ENCODE assay signal across 8 cellular contexts in the genomic region with DNA sequence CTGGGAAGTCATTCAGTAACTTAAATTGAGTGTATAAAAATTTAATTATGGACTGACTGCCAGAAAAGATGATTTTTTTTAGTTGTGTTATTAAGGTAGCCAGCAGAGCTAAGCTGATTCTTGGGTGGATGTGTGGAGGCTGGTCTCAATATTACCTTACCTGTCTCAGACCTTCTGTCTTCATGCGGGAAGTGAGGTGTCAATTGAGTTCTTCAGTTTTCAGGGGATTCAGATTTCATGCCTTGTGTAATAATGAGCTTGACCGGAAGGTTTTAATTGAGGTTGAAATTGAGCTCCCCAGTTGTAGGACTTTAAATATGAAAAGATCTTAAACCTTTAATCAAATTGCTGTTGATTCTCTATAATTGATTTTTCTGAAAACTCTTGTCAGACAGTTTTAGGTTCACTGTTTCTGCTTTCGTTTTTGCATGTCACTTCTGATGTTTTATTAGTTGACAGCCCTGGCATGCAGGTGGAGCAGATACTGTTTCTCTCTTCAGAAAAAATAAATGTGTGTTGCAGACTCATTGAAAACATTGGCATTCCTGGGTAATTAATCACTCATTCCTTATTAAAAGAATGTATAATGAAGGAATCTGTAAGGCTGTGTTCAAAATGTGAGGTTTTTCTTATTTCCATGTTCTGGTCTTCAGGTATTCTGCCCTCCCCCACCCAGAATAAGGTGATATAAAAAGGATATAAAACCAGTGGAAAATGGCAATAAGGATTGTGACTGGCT. TPM values are rescaled to one million over a fixed set of nuclear protein-coding genes. Genes with fewer than 3 reads are reported as not detected.
DNase-seq lines count a peak whose midpoint lies in the region; ATAC-seq, FAIRE-seq and TF ChIP-seq lines count a peak whose summit lies in the region.

No MANE protein-coding gene starts in this region.

- peaks cover 17 to 36% (median 28%) of the 10 kb centered on the region in 11 experiments for H3K36me3 ChIP-seq in BLaER1 treated with 17β-estradiol and CSF1 and Interleukin-3, amounts not matched to agents 10 nM and 100 nM
- H3K36me3 ChIP-seq in HUES48 (ENCODE audit: control insufficient read depth, insufficient read depth, low read length) (no peaks in the 10 kb centered on the region), endothelial cell of umbilical vein (ENCODE audit: control insufficient read depth in 2 of 2, extremely low read depth in 1 of 2, insufficient read depth in 2 of 2, low read length in 2 of 2) (no peaks in the 10 kb centered on the region), small intestine (ENCODE audit: control insufficient read depth in 2 of 2, insufficient read depth in 2 of 2, low read length in 2 of 2) (peaks cover 0 to 4% of the 10 kb centered on the region in 2 donors), HAP-1 (replicated peaks) (no peaks in the 10 kb centered on the region)

- H3K4me1 ChIP-seq in BLaER1 treated with 17β-estradiol and CSF1 and Interleukin-3, amounts not matched to agents 10 nM and 100 nM = peaks cover 61 to 80% (median 72%) of the 10 kb centered on the region in 10 experiments
- peaks cover 85% of the 10 kb centered on the region for H3K4me1 ChIP-seq in HUES48 (ENCODE audit: control insufficient read depth, insufficient read depth, low read length)
- H3K4me1 ChIP-seq in endothelial cell of umbilical vein (ENCODE audit: control insufficient read depth, extremely low read depth, insufficient read depth, low read length) = peaks cover 7% of the 10 kb centered on the region
- peaks cover 12 to 16% of the 10 kb centered on the region in 2 donors for H3K4me1 ChIP-seq in small intestine (ENCODE audit: control insufficient read depth in 2 of 2, insufficient read depth in 1 of 2, low read depth in 1 of 2, low read length in 1 of 2)
- peaks cover 49% of the 10 kb centered on the region for H3K4me1 ChIP-seq in HAP-1

- H3K9me1 ChIP-seq in endothelial cell of umbilical vein (replicated peaks; ENCODE audit: control insufficient read depth, extremely low read depth, insufficient read depth, low read length) = no peaks in the 10 kb centered on the region

- TF ChIP-seq CTCF in endothelial cell of umbilical vein (IDR thresholded peaks at IDR 0.05; ENCODE audit: extremely low read depth in 1 of 2, insufficient read depth in 1 of 2, low read depth in 1 of 2, low read length in 2 of 2) (no peak), lower leg skin (IDR thresholded peaks at IDR 0.05) (no peak)

- in situ Hi-C loops in HAP-1 (cut with MboI; ENCODE audit: low sequenced_read_pairs) = no loop called here

- peak overlapping the region; percentile 82 to 97 (median 92) for H3K4me2 ChIP-seq in BLaER1 treated with 17β-estradiol and CSF1 and Interleukin-3, amounts not matched to agents 10 nM and 100 nM
- no peak overlapping the region for H3K4me2 ChIP-seq in endothelial cell of umbilical vein (ENCODE audit: insufficient read depth, low read length)

- DNase-seq in endothelial cell of umbilical vein (ENCODE audit: low read depth, low spot score) (no peak), small intestine (peak; percentile 33), lower leg skin (ENCODE audit: low spot score in 2 of 2) (no peak), HAP-1 (ENCODE audit: low spot score in 2 of 2) (no peak), NCI-H1092 treated with DMSO at 0.1 percent for 48 hours (lab: John Stamatoyannopoulos, UW) (no peak)

- POLR2A ChIA-PET in endothelial cell of umbilical vein (lab: Charles Lee) = no interaction called here

- CTCF ChIA-PET in endothelial cell of umbilical vein (lab: Charles Lee) = interaction anchor here (0.8 to 1.2 kb wide), 5 partner anchors 8 to 30 kb away, joined by 3 to 6 read pairs (median 3); no protein-coding TSS in a partner anchor

- H3K9ac ChIP-seq in BLaER1 treated with 17β-estradiol and CSF1 and Interleukin-3, amounts not matched to agents 10 nM and 100 nM = peak overlapping the region; percentile 63 to 76 (median 70); a peak in 21 of 22 replicates
- H3K9ac ChIP-seq in HUES48 (ENCODE audit: low read depth, low read length) (no peak overlapping the region), endothelial cell of umbilical vein (replicated peaks; ENCODE audit: extremely low read depth, insufficient read depth, low read length) (no peak overlapping the region)

- peaks cover 36% of the 10 kb centered on the region for H3K79me2 ChIP-seq in endothelial cell of umbilical vein (ENCODE audit: control insufficient read depth, insufficient read depth, low read length)

- ATAC-seq in GM19452 (IDR thresholded peaks at IDR 0.05; ENCODE audit: unreplicated experiment) = peak; percentile 20

- no peak overlapping the region for H2AFZ ChIP-seq in endothelial cell of umbilical vein (ENCODE audit: low read depth, low read length)

- TF ChIP-seq POLR2A in endothelial cell of umbilical vein (IDR thresholded peaks at IDR 0.05; ENCODE audit: low read depth, low read length) = no peak
- TF ChIP-seq POLR2A in lower leg skin (IDR thresholded peaks at IDR 0.05) = no peak

- dilution Hi-C loops in endothelial cell of umbilical vein (cut with MboI; ENCODE audit: extremely low pct_ligation_motif_present, low sequenced_read_pairs) = no loop called here

- H4K20me1 ChIP-seq in BLaER1 treated with 17β-estradiol and CSF1 and Interleukin-3, amounts not matched to agents 10 nM and 100 nM = peaks cover 0 to 92% (median 33%) of the 10 kb centered on the region in 11 experiments; a peak in 14 of 22 replicates
- H4K20me1 ChIP-seq in endothelial cell of umbilical vein (replicated peaks; ENCODE audit: control insufficient read depth, extremely low read depth, insufficient read depth, low read length) = no peaks in the 10 kb centered on the region

- FAIRE-seq in endothelial cell of umbilical vein (lab: Jason Lieb, UNC) = peak; percentile 8
- FAIRE-seq in small intestine (lab: Jason Lieb, UNC) = no peak

- peak overlapping the region; percentile 34 to 63 (median 46); a peak in 19 of 20 replicates for H3K4me3 ChIP-seq in BLaER1 treated with 17β-estradiol and CSF1 and Interleukin-3, amounts not matched to agents 10 nM and 100 nM
- H3K4me3 ChIP-seq in HUES48 (ENCODE audit: low read depth, low read length) = no peak overlapping the region
- no peak overlapping the region for H3K4me3 ChIP-seq in endothelial cell of umbilical vein (replicated peaks in 1 of 3; ENCODE audit: insufficient read depth in 1 of 3, low read depth in 1 of 3, low read length in 3 of 3)
- peak overlapping the region; percentile 25 to 39 for H3K4me3 ChIP-seq in small intestine (ENCODE audit: low read depth in 1 of 2, low read length in 2 of 2)
- no peak overlapping the region for H3K4me3 ChIP-seq in lower leg skin (ENCODE audit: low read depth, poor library complexity, severe bottlenecking)
- no peak overlapping the region for H3K4me3 ChIP-seq in HAP-1

- BruUV-seq in endothelial cell of umbilical vein (replicated peaks; lab: Mats Ljungman, UMichigan) = no TSS peak

- no peaks in the 10 kb centered on the region for H3K27me3 ChIP-seq in BLaER1 treated with 17β-estradiol and CSF1 and Interleukin-3, amounts not matched to agents 10 nM and 100 nM
- H3K27me3 ChIP-seq in HUES48 (ENCODE audit: control insufficient read depth, insufficient read depth, low read length) = no peaks in the 10 kb centered on the region
- H3K27me3 ChIP-seq in endothelial cell of umbilical vein (ENCODE audit: control insufficient read depth in 2 of 2, insufficient read depth in 2 of 2, low read length in 2 of 2) = no peaks in the 10 kb centered on the region
- H3K27me3 ChIP-seq in small intestine (ENCODE audit: control insufficient read depth in 2 of 2, insufficient read depth in 2 of 2, low read length in 2 of 2) = no peaks in the 10 kb centered on the region
- H3K27me3 ChIP-seq in HAP-1 (ENCODE audit: low read depth) = no peaks in the 10 kb centered on the region

- H3K9me3 ChIP-seq in BLaER1 treated with 17β-estradiol and CSF1 and Interleukin-3, amounts not matched to agents 10 nM and 100 nM (replicated peaks in 1 of 11) = no peaks in the 10 kb centered on the region
- H3K9me3 ChIP-seq in HUES48 (ENCODE audit: control insufficient read depth, insufficient read depth, low read length) (no peaks in the 10 kb centered on the region), endothelial cell of umbilical vein (replicated peaks; ENCODE audit: control insufficient read depth, insufficient read depth, low read length) (no peaks in the 10 kb centered on the region), small intestine (ENCODE audit: control insufficient read depth, low read depth) (no peaks in the 10 kb centered on the region), HAP-1 (no peaks in the 10 kb centered on the region)

- intact Hi-C loops in endothelial cell of umbilical vein (cut with micrococcal nuclease) = no loop called here
- intact Hi-C loops in lower leg skin (cut with DNase I; ENCODE audit: low total_unique reads) = no loop called here

- peak overlapping the region; percentile 58 to 82 (median 76) for H3K27ac ChIP-seq in BLaER1 treated with 17β-estradiol and CSF1 and Interleukin-3, amounts not matched to agents 10 nM and 100 nM
- peak overlapping the region; percentile 67 for H3K27ac ChIP-seq in HUES48 (ENCODE audit: low read depth, low read length)
- no peak overlapping the region for H3K27ac ChIP-seq in endothelial cell of umbilical vein (ENCODE audit: insufficient read depth, low read depth, low read length)
- H3K27ac ChIP-seq in small intestine (ENCODE audit: low read depth in 1 of 2, low read length in 1 of 2) = peak overlapping the region; percentile 78 to 88

- 4 to 28% (median 6%) methylated on average over 3 of the region's 3 CpGs for WGBS in small intestine, 3 donors
- WGBS in lower leg skin, 2 donors = 31 to 32% methylated on average over 3 of the region's 3 CpGs

RNA-seq across cellular contexts. Expression of a gene that starts 54.5 kb away (rescaled TPM):
- total RNA-seq in endothelial cell of umbilical vein (89.4 and 90.8 TPM in 2 replicates), lower leg skin (10 to 100 TPM; 61.6 to 81.2 (median 67.1) TPM)
- polyA plus RNA-seq in endothelial cell of umbilical vein (38.3 and 53.7 TPM in 2 replicates), small intestine (10 to 100 TPM; 51.4 to 65.2 (median 51.9) TPM)
- polyA plus RNA-seq in endothelial cell of umbilical vein (2011; cell fraction: cytosol; rRNA removed) = 65.5 and 65.9 TPM in 2 replicates
- 70.6 and 95.7 TPM in 2 replicates for polyA plus RNA-seq in endothelial cell of umbilical vein (2011; cell fraction: nucleus; rRNA removed)
- 79.5 and 136 TPM in 2 replicates for polyA plus RNA-seq in endothelial cell of umbilical vein (2012)
- polyA minus RNA-seq in endothelial cell of umbilical vein = 42.5 and 44.5 TPM in 2 replicates
- 19.8 TPM for polyA minus RNA-seq in endothelial cell of umbilical vein (2011; cell fraction: cytosol; rRNA and poly(A)+ RNA removed)
- 96.2 and 126 TPM in 2 replicates for polyA minus RNA-seq in endothelial cell of umbilical vein (2011; cell fraction: nucleus; rRNA and poly(A)+ RNA removed)

RNA-seq across cellular contexts. Expression of a gene that starts 56.6 kb away (rescaled TPM):
- total RNA-seq in endothelial cell of umbilical vein = not detected in 2 replicates
- polyA plus RNA-seq in endothelial cell of umbilical vein = not detected in 2 replicates
- not detected in 2 replicates for polyA plus RNA-seq in endothelial cell of umbilical vein (2011; cell fraction: cytosol; rRNA removed)
- polyA plus RNA-seq in endothelial cell of umbilical vein (2011; cell fraction: nucleus; rRNA removed) = not detected in 2 replicates
- not detected in 2 replicates for polyA plus RNA-seq in endothelial cell of umbilical vein (2012)
- not detected in 2 replicates for polyA minus RNA-seq in endothelial cell of umbilical vein
- polyA minus RNA-seq in endothelial cell of umbilical vein (2011; cell fraction: cytosol; rRNA and poly(A)+ RNA removed) = not detected
- not detected in 2 replicates for polyA minus RNA-seq in endothelial cell of umbilical vein (2011; cell fraction: nucleus; rRNA and poly(A)+ RNA removed)
- polyA plus RNA-seq in small intestine = not detected
- not detected for total RNA-seq in lower leg skin

Comparison
In these comparisons a context has a peak if more than half of its experiments do, and no peak if none do; other contexts are left out.
1. H3K4me3 ChIP-seq: peak in BLaER1 treated with 17β-estradiol and CSF1 and Interleukin-3, amounts not matched to agents 10 nM and 100 nM (10 of 10) and small intestine (2 of 2); none in HUES48 (single experiment), endothelial cell of umbilical vein (0 of 3), lower leg skin (single experiment) and HAP-1 (single experiment).
2. H3K9ac ChIP-seq: peak in BLaER1 treated with 17β-estradiol and CSF1 and Interleukin-3, amounts not matched to agents 10 nM and 100 nM (11 of 11); none in HUES48 (single experiment) and endothelial cell of umbilical vein (single experiment).